ENCODE assay signal across 14 cellular contexts in the genomic region with DNA sequence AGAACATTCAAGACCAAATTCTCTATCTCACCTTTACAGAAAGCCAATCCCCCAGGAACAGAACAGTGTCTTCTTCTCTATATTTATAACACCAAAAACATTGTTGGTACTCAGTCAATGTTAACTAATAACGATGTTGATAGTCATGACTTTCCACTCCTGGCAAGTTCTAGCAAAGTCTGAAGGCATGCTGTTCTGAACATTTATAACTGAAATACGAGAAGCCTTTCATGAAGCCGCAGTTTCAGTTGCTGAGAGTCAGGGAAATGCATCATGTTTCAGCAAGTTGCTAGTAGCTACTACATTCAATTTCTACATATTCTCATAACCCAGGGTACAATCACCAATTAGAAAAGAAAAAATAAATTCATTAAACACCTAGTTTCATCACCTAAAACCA.
A peak's percentile ranks its signal among the peaks of the same experiment; 100 is the strongest.
DNase-seq lines count a peak whose midpoint lies in the region; ATAC-seq and TF ChIP-seq lines count a peak whose summit lies in the region.
"Had no signal": no experiment of that assay in that cellular context is flagged by ENCODE, and none has a peak within 500 bp of the region (broad histone marks: within the 10 kb centered on the region; RNA-seq: fewer than 3 reads in every experiment).

No MANE protein-coding gene starts in this region.

- peak overlapping the region; percentile 8 for H3K4me2 ChIP-seq in hepatocyte

- no peaks in the 10 kb centered on the region for H4K20me1 ChIP-seq in hepatocyte (ENCODE audit: insufficient read depth, poor library complexity, severe bottlenecking)

- intact Hi-C loops in Right ventricle myocardium superior (cut with DNase I): no loop called here

- H3K27me3 ChIP-seq in cardiac muscle cell: no peaks in the 10 kb centered on the region
- H3K27me3 ChIP-seq in hepatocyte: no peaks in the 10 kb centered on the region
- H3K27me3 ChIP-seq: gastroesophageal sphincter had no signal

- H3K27me3 Mint-ChIP-seq in activated T-helper 17 cell treated with anti-CD3 and anti-CD28 coated beads, Interleukin-2, amount 50 U/mL, for 72 hours: peaks cover 7% of the 10 kb centered on the region

- H3K4me1 ChIP-seq in cardiac muscle cell (ENCODE audit: low read depth): peaks cover 14% of the 10 kb centered on the region
- peaks cover 14% of the 10 kb centered on the region for H3K4me1 ChIP-seq in hepatocyte (ENCODE audit: insufficient read depth)

- H3K27ac ChIP-seq in cardiac muscle cell (no peak overlapping the region), hepatocyte (no peak overlapping the region)
- H3K27ac ChIP-seq: gastroesophageal sphincter had no signal

- H3K4me1 Mint-ChIP-seq in activated T-helper 17 cell treated with anti-CD3 and anti-CD28 coated beads, Interleukin-2, amount 50 U/mL, for 72 hours: no peaks in the 10 kb centered on the region

- no peak for TF ChIP-seq CTCF in cardiac muscle cell (IDR thresholded peaks at IDR 0.05; ENCODE audit: low read depth, low read length)
- no peak for TF ChIP-seq CTCF in hepatocyte (IDR thresholded peaks at IDR 0.05; ENCODE audit: poor library complexity)

- H3K9me3 Mint-ChIP-seq in activated T-helper 17 cell treated with anti-CD3 and anti-CD28 coated beads, Interleukin-2, amount 50 U/mL, for 72 hours: no peaks in the 10 kb centered on the region

- H3K36me3 Mint-ChIP-seq in activated T-helper 17 cell treated with anti-CD3 and anti-CD28 coated beads, Interleukin-2, amount 50 U/mL, for 72 hours (ENCODE audit: low read depth): no peaks in the 10 kb centered on the region

- H3K9me3 ChIP-seq in cardiac muscle cell (ENCODE audit: low read depth) (no peaks in the 10 kb centered on the region), hepatocyte (ENCODE audit: low read depth) (no peaks in the 10 kb centered on the region)
- H3K9me3 ChIP-seq: gastroesophageal sphincter had no signal

- H3K9me2 ChIP-seq in hepatocyte (replicated peaks; ENCODE audit: insufficient read depth): no peaks in the 10 kb centered on the region

- ATAC-seq in Right ventricle myocardium superior (ENCODE audit: poor library complexity) (no peak), GM19023 (IDR thresholded peaks at IDR 0.05; ENCODE audit: unreplicated experiment) (no peak), HG02973 (IDR thresholded peaks at IDR 0.05; ENCODE audit: unreplicated experiment) (no peak)
- peak; percentile 57 for ATAC-seq in activated T-helper 17 cell treated with anti-CD3 and anti-CD28 coated beads, Interleukin-2, amount 50 U/mL, for 72 hours (replicated peaks)
- ATAC-seq: gastroesophageal sphincter, left ventricle myocardium superior had no signal

- H3K36me3 ChIP-seq in cardiac muscle cell (no peaks in the 10 kb centered on the region), hepatocyte (replicated peaks; ENCODE audit: insufficient read depth, low read depth) (no peaks in the 10 kb centered on the region)
- H3K36me3 ChIP-seq: gastroesophageal sphincter had no signal

- no peak overlapping the region for H3K27ac Mint-ChIP-seq in activated T-helper 17 cell treated with anti-CD3 and anti-CD28 coated beads, Interleukin-2, amount 50 U/mL, for 72 hours
- H3K27ac Mint-ChIP-seq: progenitor cell of endocrine pancreas had no signal

- 37% methylated on average over 3 of the region's 3 CpGs for WGBS in hepatocyte (ENCODE audit: low lambda C conversion rate, missing lambda C conversion rate)

- no peak overlapping the region for H3K4me3 Mint-ChIP-seq in activated T-helper 17 cell treated with anti-CD3 and anti-CD28 coated beads, Interleukin-2, amount 50 U/mL, for 72 hours

- H3K4me3 ChIP-seq in cardiac muscle cell (no peak overlapping the region), hepatocyte (no peak overlapping the region)
- H3K4me3 ChIP-seq: gastroesophageal sphincter had no signal

- DNase-seq in cardiac muscle cell (ENCODE audit: low read depth in 1 of 2, low spot score in 1 of 2): peak; percentile 22 to 41
- no peak for DNase-seq in Right ventricle myocardium superior
- peak; percentile 12 for DNase-seq in hepatocyte (ENCODE audit: low spot score)
- DNase-seq in activated CD8-positive, alpha-beta memory T cell treated with anti-CD3 and anti-CD28 coated beads for 24 hours: no peak
- DNase-seq in HT-29 (ENCODE audit: low spot score): no peak
- DNase-seq: GF-D8, left ventricle myocardium superior, NCI-H2227 treated with DMSO at 0.1 percent for 48 hours, substantia nigra had no signal

- H2AFZ ChIP-seq in hepatocyte: no peak overlapping the region

- H3K79me2 ChIP-seq in hepatocyte: no peaks in the 10 kb centered on the region

Comparison
In these comparisons a context has a peak if more than half of its experiments do, and no peak if none do; other contexts are left out.
1. DNase-seq: peak in cardiac muscle cell (2 of 2) and hepatocyte (single experiment); none in Right ventricle myocardium superior (single experiment), activated CD8-positive, alpha-beta memory T cell treated with anti-CD3 and anti-CD28 coated beads for 24 hours (single experiment) and HT-29 (single experiment).